21 cellular contexts compared by ENCODE assay signal in the genomic region with DNA sequence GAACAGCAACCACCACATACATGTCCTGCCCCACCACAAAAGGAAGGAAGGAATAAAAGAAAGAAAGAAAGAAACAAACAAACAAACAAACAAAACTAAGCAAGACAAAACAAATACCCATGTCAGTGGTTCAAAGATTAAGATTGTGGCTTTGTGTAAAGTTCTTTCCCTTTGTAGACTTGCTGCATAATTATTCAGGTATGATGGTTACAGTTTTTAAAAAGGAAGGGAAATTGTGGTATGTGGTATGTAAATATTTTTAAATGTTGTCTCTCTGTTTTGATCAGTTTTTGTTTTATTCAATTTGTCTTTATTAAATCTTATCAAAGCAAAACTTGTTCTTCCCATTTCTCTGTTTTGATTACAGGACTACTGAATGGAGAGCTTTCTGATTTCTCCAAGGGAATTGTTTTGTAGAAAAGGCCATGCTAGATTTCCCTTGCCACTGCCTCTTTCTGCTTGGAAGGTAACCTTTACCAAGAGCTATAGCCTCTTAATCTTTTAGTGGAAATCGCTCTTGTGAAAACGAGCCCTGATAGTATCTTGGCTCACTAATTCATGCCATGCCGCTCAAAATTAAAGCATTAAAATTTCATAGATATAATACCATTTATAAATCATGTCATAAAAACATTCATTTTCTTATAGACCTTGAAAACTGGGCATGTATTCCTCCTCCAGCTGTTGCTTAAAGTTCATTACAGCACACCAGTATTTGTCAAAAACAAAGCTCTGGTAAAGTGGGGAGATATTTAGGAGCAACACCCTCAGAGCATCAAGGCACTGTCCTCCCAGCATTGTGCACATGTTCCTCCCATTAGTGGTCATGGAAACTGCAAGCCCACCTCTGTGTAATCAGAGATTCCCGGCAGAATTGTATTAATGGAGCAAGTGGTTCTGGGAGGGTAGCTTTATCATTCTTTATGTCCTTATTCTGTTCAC.
"Had no signal": no experiment of that assay in that cellular context is flagged by ENCODE, and none has a peak within 500 bp of the region (broad histone marks: within the 10 kb centered on the region; RNA-seq: fewer than 3 reads in every experiment).

No MANE protein-coding gene starts in this region.

- H3K27me3 Mint-ChIP-seq: activated CD4-positive, alpha-beta memory T cell treated with anti-CD3 and anti-CD28 coated beads, Interleukin-2, amount 10 ng/mL, durations not matched to agents 7 days and 5 days; activated CD4-positive, alpha-beta T cell treated with anti-CD3 and anti-CD28 coated beads for 36 hours; stimulated activated memory B cell treated with anti-CD40 and anti-IgM and Interleukin-4, amounts not matched to agents 10 μg/mL and 1 μg/mL and 100 μg/mL, for 72 hours had no signal

- FAIRE-seq: astrocyte, colon, endothelial cell of umbilical vein, keratinocyte had no signal

- H3K27ac ChIP-seq: cardiac muscle cell, foreskin keratinocyte, heart left ventricle, left ventricle myocardium inferior, prostate gland, right lobe of liver, spleen, tibial nerve, VCaP had no signal

- H3K27ac Mint-ChIP-seq: activated CD4-positive, alpha-beta memory T cell treated with anti-CD3 and anti-CD28 coated beads, Interleukin-2, amount 10 ng/mL, durations not matched to agents 7 days and 5 days; activated CD4-positive, alpha-beta T cell treated with anti-CD3 and anti-CD28 coated beads for 36 hours; nephron; stimulated activated memory B cell treated with anti-CD40 and anti-IgM and Interleukin-4, amounts not matched to agents 10 μg/mL and 1 μg/mL and 100 μg/mL, for 72 hours had no signal

- H3K4me3 ChIP-seq: cardiac muscle cell, heart left ventricle, left ventricle myocardium inferior, prostate gland, right lobe of liver, spleen, tibial nerve had no signal

- ATAC-seq: activated CD4-positive, alpha-beta T cell treated with anti-CD3 and anti-CD28 coated beads for 36 hours; foreskin keratinocyte; heart left ventricle; right lobe of liver; stimulated activated memory B cell treated with anti-CD40 and anti-IgM and Interleukin-4, amounts not matched to agents 10 μg/mL and 1 μg/mL and 100 μg/mL, for 72 hours had no signal

- DNase-seq: activated CD4-positive, alpha-beta memory T cell treated with anti-CD3 and anti-CD28 coated beads, Interleukin-2, amount 10 ng/mL, durations not matched to agents 7 days and 5 days; activated CD4-positive, alpha-beta T cell treated with anti-CD3 and anti-CD28 coated beads for 36 hours; activated naive CD4-positive, alpha-beta T cell treated with Interleukin-2 at 50 U/mL for 16 hours; foreskin keratinocyte; heart left ventricle; left ventricle myocardium inferior; mesendoderm; occipital lobe; right lobe of liver; spleen; stimulated activated CD4-positive, alpha-beta T cell treated with anti-CD3 and anti-CD28 coated beads, Interleukin-1b, Interleukin-23, amount 100 ng/mL, for 48 hours had no signal

- H3K4me1 Mint-ChIP-seq: activated CD4-positive, alpha-beta memory T cell treated with anti-CD3 and anti-CD28 coated beads, Interleukin-2, amount 10 ng/mL, durations not matched to agents 7 days and 5 days; activated CD4-positive, alpha-beta T cell treated with anti-CD3 and anti-CD28 coated beads for 36 hours had no signal

- H3K27me3 ChIP-seq: cardiac muscle cell, foreskin keratinocyte, heart left ventricle, right lobe of liver, spleen, tibial nerve had no signal

- H3K36me3 ChIP-seq: cardiac muscle cell, heart left ventricle, left ventricle myocardium inferior, prostate gland, right lobe of liver, spleen, tibial nerve had no signal

- H3K4me1 ChIP-seq: foreskin keratinocyte, heart left ventricle, left ventricle myocardium inferior, prostate gland, right lobe of liver, spleen, tibial nerve had no signal

- H3K9me3 ChIP-seq: heart left ventricle, left ventricle myocardium inferior, prostate gland, right lobe of liver, spleen, tibial nerve had no signal

- H3K9me3 Mint-ChIP-seq: activated CD4-positive, alpha-beta memory T cell treated with anti-CD3 and anti-CD28 coated beads, Interleukin-2, amount 10 ng/mL, durations not matched to agents 7 days and 5 days; nephron; stimulated activated memory B cell treated with anti-CD40 and anti-IgM and Interleukin-4, amounts not matched to agents 10 μg/mL and 1 μg/mL and 100 μg/mL, for 72 hours had no signal

- H3K36me3 Mint-ChIP-seq: stimulated activated memory B cell treated with anti-CD40 and anti-IgM and Interleukin-4, amounts not matched to agents 10 μg/mL and 1 μg/mL and 100 μg/mL, for 72 hours had no signal

- H3K4me3 Mint-ChIP-seq: activated CD4-positive, alpha-beta memory T cell treated with anti-CD3 and anti-CD28 coated beads, Interleukin-2, amount 10 ng/mL, durations not matched to agents 7 days and 5 days; activated CD4-positive, alpha-beta T cell treated with anti-CD3 and anti-CD28 coated beads for 36 hours; nephron; stimulated activated memory B cell treated with anti-CD40 and anti-IgM and Interleukin-4, amounts not matched to agents 10 μg/mL and 1 μg/mL and 100 μg/mL, for 72 hours had no signal
